8 cellular contexts compared by ENCODE assay signal in the genomic region with DNA sequence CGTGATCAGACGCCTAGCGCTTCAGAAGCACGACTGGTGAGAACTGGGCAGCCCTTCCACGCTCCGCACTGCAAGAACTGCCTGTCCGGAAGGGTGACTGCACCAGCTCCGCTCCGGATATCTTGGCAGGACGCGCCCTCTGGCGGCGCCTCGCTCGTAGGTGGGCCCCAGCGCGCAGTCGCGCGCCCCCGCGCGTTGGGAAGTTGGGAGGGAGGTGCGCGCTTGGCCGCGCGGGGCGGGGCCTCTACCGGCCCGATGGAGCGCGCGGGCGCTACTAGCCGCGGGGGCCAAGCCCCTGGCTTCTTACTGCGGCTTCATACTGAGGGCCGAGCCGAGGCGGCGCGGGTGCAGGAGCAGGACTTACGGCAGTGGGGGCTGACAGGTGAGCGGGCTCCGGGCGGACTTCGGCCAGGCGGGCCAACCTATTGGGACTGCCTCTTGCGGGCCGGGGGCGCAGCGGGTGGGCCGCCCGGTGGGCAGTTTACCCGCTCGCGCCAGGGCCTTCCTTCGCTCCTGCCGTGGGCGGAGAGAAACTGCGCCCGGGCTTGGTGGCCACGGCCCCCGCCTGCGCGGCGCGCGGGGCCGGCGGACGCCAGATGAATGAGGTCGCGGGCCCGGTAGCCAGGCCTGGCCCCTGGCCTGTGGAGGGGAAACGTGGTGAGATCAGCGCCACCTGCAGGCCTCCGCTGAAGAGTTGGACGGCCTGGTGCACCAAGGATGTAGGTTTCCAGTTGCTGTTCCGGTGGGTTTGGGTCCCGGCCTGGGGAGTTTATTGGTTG.
DNase-seq lines count a peak whose midpoint lies in the region; ATAC-seq and TF ChIP-seq lines count a peak whose summit lies in the region.

Gene CHD1L, plus strand, starts transcription at position 236 of the 779 bp plus-strand sequence. Its CDS starts 20 bp downstream, at position 256.

- DNase-seq in AG09319 (ENCODE audit: extremely low read depth, low read depth), result peak; percentile 88
- peak; percentile 99 for DNase-seq in NCI-H345 (lab: John Stamatoyannopoulos, UW)
- peak; percentile 81 to 89 (median 86) for DNase-seq in activated CD4-positive, CD25-positive, alpha-beta regulatory T cell (lab: John Stamatoyannopoulos, UW)
- peak; percentile 89 for DNase-seq in central memory CD4-positive, alpha-beta T cell
- peak; percentile 98 for DNase-seq in islet precursor cell
- DNase-seq in stimulated activated CD4-positive, alpha-beta T cell treated with anti-CD3 and anti-CD28 coated beads, Interleukin-12 subunit alpha, Interleukin-12 subunit beta, amount 100 ng/mL, for 48 hours (ENCODE audit: low read depth in 2 of 3, low spot score in 1 of 3), result peak; percentile 89 to 93 (median 91)

- peak; percentile 79 for TF ChIP-seq CTCF in AG09319 (IDR thresholded peaks at IDR 0.05; ENCODE audit: low read depth, low read length)

- ATAC-seq in GM19023 (IDR thresholded peaks at IDR 0.05; ENCODE audit: unreplicated experiment) (peak; percentile 88), HG03280 (IDR thresholded peaks at IDR 0.05; ENCODE audit: unreplicated experiment) (peak; percentile 89)

Comparison
In these comparisons a context has a peak if more than half of its experiments do, and no peak if none do; other contexts are left out.
1. Peak in every context shown above with its lines: DNase-seq and ATAC-seq.